In genomic region chr1:910881-911721, GRCh38 we compare ENCODE assay signal across 10 cellular contexts. TPM values are rescaled to one million over a fixed set of nuclear protein-coding genes. Genes with fewer than 3 reads are reported as not detected.
DNase-seq lines count a peak whose midpoint lies in the region; ATAC-seq and TF ChIP-seq lines count a peak whose summit lies in the region.
"Had no signal": no experiment of that assay in that cellular context is flagged by ENCODE, and none has a peak within 500 bp of the region (broad histone marks: within the 10 kb centered on the region; RNA-seq: fewer than 3 reads in every experiment).

No MANE protein-coding gene starts in this region.

- no peaks in the 10 kb centered on the region for H3K4me1 Mint-ChIP-seq in activated CD8-positive, alpha-beta T cell treated with anti-CD3 and anti-CD28 coated beads for 36 hours (ENCODE audit: low read depth)
- H3K4me1 Mint-ChIP-seq in mesothelial cell of epicardium, result peaks cover 69% of the 10 kb centered on the region

- no peak overlapping the region for H3K4me3 Mint-ChIP-seq in activated CD8-positive, alpha-beta T cell treated with anti-CD3 and anti-CD28 coated beads for 36 hours
- H3K4me3 Mint-ChIP-seq in mesothelial cell of epicardium, result peak overlapping the region; percentile 15

- H3K9me3 Mint-ChIP-seq in activated CD8-positive, alpha-beta T cell treated with anti-CD3 and anti-CD28 coated beads for 36 hours, result no peaks in the 10 kb centered on the region
- H3K9me3 Mint-ChIP-seq in mesothelial cell of epicardium, result no peaks in the 10 kb centered on the region

- peaks cover 37% of the 10 kb centered on the region for H3K27me3 Mint-ChIP-seq in activated CD8-positive, alpha-beta T cell treated with anti-CD3 and anti-CD28 coated beads for 36 hours
- peaks cover 10% of the 10 kb centered on the region for H3K27me3 Mint-ChIP-seq in mesothelial cell of epicardium (ENCODE audit: low read depth)

- intact Hi-C loops in activated CD8-positive, alpha-beta T cell treated with anti-CD3 and anti-CD28 coated beads for 36 hours (cut with micrococcal nuclease), result no loop called here

- H3K27ac Mint-ChIP-seq in activated CD8-positive, alpha-beta T cell treated with anti-CD3 and anti-CD28 coated beads for 36 hours, result no peak overlapping the region
- peak overlapping the region; percentile 58 for H3K27ac Mint-ChIP-seq in mesothelial cell of epicardium

- H3K36me3 Mint-ChIP-seq in activated CD8-positive, alpha-beta T cell treated with anti-CD3 and anti-CD28 coated beads for 36 hours (ENCODE audit: low read depth), result no peaks in the 10 kb centered on the region
- peaks cover 4% of the 10 kb centered on the region for H3K36me3 Mint-ChIP-seq in mesothelial cell of epicardium

- peak; percentile 96 for DNase-seq in COLO668 (lab: John Stamatoyannopoulos, UW; ENCODE audit: unreplicated experiment)
- DNase-seq in HPDE6-E6E7 (ENCODE audit: extremely low spot score), result peak; percentile 86
- DNase-seq in activated CD8-positive, alpha-beta T cell treated with anti-CD3 and anti-CD28 coated beads for 36 hours, result peak; percentile 41
- DNase-seq in mesothelial cell of epicardium (ENCODE audit: low spot score in 2 of 2, unreplicated experiment in 2 of 2), result peak in 1 of 2 experiments; percentile 48
- DNase-seq in DMS114 treated with DMSO at 0.1 percent for 48 hours (lab: John Stamatoyannopoulos, UW; ENCODE audit: unreplicated experiment), result no peak
- DNase-seq in NK-92 (lab: John Stamatoyannopoulos, UW; ENCODE audit: unreplicated experiment), result no peak
- no peak for DNase-seq in midbrain (lab: John Stamatoyannopoulos, UW)
- DNase-seq: substantia nigra had no signal

- CTCF ChIA-PET in activated CD8-positive, alpha-beta T cell treated with anti-CD3 and anti-CD28 coated beads for 36 hours (lab: Charles Lee), result interaction anchor here (1.1 kb wide), 1 partner anchor 27 kb away, joined by 3 read pairs; no protein-coding TSS in a partner anchor

- no peak for TF ChIP-seq CTCF in activated CD8-positive, alpha-beta T cell treated with anti-CD3 and anti-CD28 coated beads for 36 hours (IDR thresholded peaks at IDR 0.05)
- no peak for TF ChIP-seq CTCF in mesothelial cell of epicardium (IDR thresholded peaks at IDR 0.05; ENCODE audit: unreplicated experiment)

- peak; percentile 64 for ATAC-seq in activated CD8-positive, alpha-beta T cell treated with anti-CD3 and anti-CD28 coated beads for 36 hours
- ATAC-seq in HG03108 (IDR thresholded peaks at IDR 0.05; ENCODE audit: unreplicated experiment), result no peak
- ATAC-seq: gastrocnemius medialis had no signal

- POLR2A ChIA-PET in activated CD8-positive, alpha-beta T cell treated with anti-CD3 and anti-CD28 coated beads for 36 hours (lab: Charles Lee), result no interaction called here

RNA-seq across cellular contexts. Expression of gene SAMD11, which starts 12.6 kb away (rescaled TPM):
- total RNA-seq in activated CD8-positive, alpha-beta T cell treated with anti-CD3 and anti-CD28 coated beads for 36 hours, result not detected
- total RNA-seq in mesothelial cell of epicardium, result 303 to 325 TPM (median 313 TPM) in 3 replicates

RNA-seq across cellular contexts. Expression of gene NOC2L, which starts 48.0 kb away (rescaled TPM):
- 100 to 1,000 TPM; 138 to 139 TPM for total RNA-seq in activated CD8-positive, alpha-beta T cell treated with anti-CD3 and anti-CD28 coated beads for 36 hours
- 69.3 to 73.1 TPM (median 69.8 TPM) in 3 replicates for total RNA-seq in mesothelial cell of epicardium

RNA-seq across cellular contexts. Expression of gene KLHL17, which starts 49.3 kb away (rescaled TPM):
- total RNA-seq in activated CD8-positive, alpha-beta T cell treated with anti-CD3 and anti-CD28 coated beads for 36 hours, result 10 to 100 TPM; 27.8 to 31.2 TPM
- total RNA-seq in mesothelial cell of epicardium, result 44.7 to 49.8 TPM (median 47.0 TPM) in 3 replicates

RNA-seq across cellular contexts. Expression of gene PLEKHN1, which starts 55.2 kb away (rescaled TPM):
- total RNA-seq in activated CD8-positive, alpha-beta T cell treated with anti-CD3 and anti-CD28 coated beads for 36 hours, result 1 to 10 TPM; 1.0 to 1.3 TPM
- total RNA-seq in mesothelial cell of epicardium, result 33.6 to 36.0 TPM (median 34.4 TPM) in 3 replicates

Comparison
In these comparisons a context has a peak if more than half of its experiments do, and no peak if none do; other contexts are left out.
1. DNase-seq: peak in COLO668 (single experiment), HPDE6-E6E7 (single experiment) and activated CD8-positive, alpha-beta T cell treated with anti-CD3 and anti-CD28 coated beads for 36 hours (single experiment); none in DMS114 treated with DMSO at 0.1 percent for 48 hours (single experiment), NK-92 (single experiment) and midbrain (single experiment).
2. RNA of gene SAMD11, which starts 12.6 kb away (total RNA-seq): 303 to 325 TPM in mesothelial cell of epicardium; not detected in activated CD8-positive, alpha-beta T cell treated with anti-CD3 and anti-CD28 coated beads for 36 hours; every median in the first group is over 100 times any median in the second.